In the genomic region with DNA sequence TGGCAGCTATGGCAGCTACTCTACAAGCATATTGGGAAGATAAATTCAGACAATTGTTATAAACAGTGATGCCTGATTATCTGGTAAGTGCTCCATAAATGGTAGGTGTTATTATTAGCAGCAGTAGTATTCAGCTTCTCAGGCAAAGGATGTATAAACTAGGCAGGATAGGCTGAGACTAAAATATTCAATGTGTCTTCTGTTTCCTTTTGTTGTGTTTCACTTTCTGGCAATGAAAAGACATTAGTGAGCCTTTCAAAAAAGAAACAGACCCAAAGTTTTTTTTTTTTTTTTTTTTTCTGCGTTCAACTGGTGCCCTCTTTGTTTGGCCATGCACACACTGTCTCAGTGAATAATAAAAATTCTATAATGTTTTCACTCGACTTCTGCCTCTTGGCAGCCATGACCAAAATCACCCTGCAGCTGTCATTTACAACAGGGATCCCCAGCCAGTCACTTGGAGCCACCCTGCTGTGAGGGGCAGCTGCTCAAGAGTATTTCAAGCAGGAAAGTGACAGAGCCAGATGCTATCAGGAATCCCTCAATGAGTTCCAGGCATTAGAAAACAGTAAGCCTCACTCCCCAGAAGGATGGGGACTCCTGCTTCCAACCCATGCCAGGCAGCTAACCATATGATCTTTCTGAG, we compare ENCODE assay signal across 13 cellular contexts. TPM values are rescaled to one million over a fixed set of nuclear protein-coding genes. Genes with fewer than 3 reads are reported as not detected.
DNase-seq lines count a peak whose midpoint lies in the region; TF ChIP-seq lines count a peak whose summit lies in the region.
"Had no signal": no experiment of that assay in that cellular context is flagged by ENCODE, and none has a peak within 500 bp of the region (broad histone marks: within the 10 kb centered on the region; RNA-seq: fewer than 3 reads in every experiment).

No MANE protein-coding gene starts in this region.

- CTCF ChIA-PET in MCF 10A (lab: Yijun Ruan, JAX): interaction anchor here (0.6 kb wide), 1 partner anchor 613 kb away, joined by 3 read pairs; no protein-coding TSS in a partner anchor
- CTCF ChIA-PET in activated CD4-positive, alpha-beta T cell treated with anti-CD3 and anti-CD28 coated beads, Interleukin-2, amount 10 ng/mL, durations not matched to agents 7 days and 5 days (lab: Charles Lee): interaction anchor here (0.7 kb wide), 2 partner anchors 770 to 1422 kb away, joined by 3 read pairs; no protein-coding TSS in a partner anchor
- CTCF ChIA-PET in activated CD4-positive, alpha-beta memory T cell treated with anti-CD3 and anti-CD28 coated beads, Interleukin-2, amount 10 ng/mL, durations not matched to agents 7 days and 5 days (lab: Charles Lee): no interaction called here

- H3K36me3 Mint-ChIP-seq in MCF 10A (ENCODE audit: insufficient read depth, unreplicated experiment): no peaks in the 10 kb centered on the region
- H3K36me3 Mint-ChIP-seq in activated CD4-positive, alpha-beta T cell treated with anti-CD3 and anti-CD28 coated beads, Interleukin-2, amount 10 ng/mL, durations not matched to agents 7 days and 5 days (ENCODE audit: low read depth): no peaks in the 10 kb centered on the region
- no peaks in the 10 kb centered on the region for H3K36me3 Mint-ChIP-seq in activated CD4-positive, alpha-beta memory T cell treated with anti-CD3 and anti-CD28 coated beads, Interleukin-2, amount 10 ng/mL, durations not matched to agents 7 days and 5 days (ENCODE audit: low read depth)

- no peaks in the 10 kb centered on the region for H3K4me1 Mint-ChIP-seq in MCF 10A (ENCODE audit: insufficient read depth, unreplicated experiment)
- no peaks in the 10 kb centered on the region for H3K4me1 Mint-ChIP-seq in activated CD4-positive, alpha-beta T cell treated with anti-CD3 and anti-CD28 coated beads, Interleukin-2, amount 10 ng/mL, durations not matched to agents 7 days and 5 days
- no peaks in the 10 kb centered on the region for H3K4me1 Mint-ChIP-seq in activated CD4-positive, alpha-beta memory T cell treated with anti-CD3 and anti-CD28 coated beads, Interleukin-2, amount 10 ng/mL, durations not matched to agents 7 days and 5 days

- no peaks in the 10 kb centered on the region for H3K27me3 ChIP-seq in WERI-Rb-1 (ENCODE audit: insufficient read depth, low read depth, severe bottlenecking)
- H3K27me3 ChIP-seq: foreskin keratinocyte had no signal

- DNase-seq in COR-L47 (lab: John Stamatoyannopoulos, UW): peak; percentile 89
- peak; percentile 42 for DNase-seq in NCI-H187 treated with DMSO at 0.1 percent for 48 hours (lab: John Stamatoyannopoulos, UW)
- peak; percentile 88 for DNase-seq in WERI-Rb-1
- peak; percentile 67 for DNase-seq in midbrain (lab: John Stamatoyannopoulos, UW)
- no peak for DNase-seq in RPMI8226
- DNase-seq in MCF 10A (ENCODE audit: unreplicated experiment): no peak
- DNase-seq in activated CD4-positive, alpha-beta T cell treated with anti-CD3 and anti-CD28 coated beads, Interleukin-2, amount 10 ng/mL, durations not matched to agents 7 days and 5 days: no peak
- no peak for DNase-seq in activated CD4-positive, alpha-beta memory T cell treated with anti-CD3 and anti-CD28 coated beads, Interleukin-2, amount 10 ng/mL, durations not matched to agents 7 days and 5 days
- DNase-seq: foreskin keratinocyte, left ventricle myocardium superior, Right ventricle myocardium superior had no signal

- no peaks in the 10 kb centered on the region for H3K27me3 Mint-ChIP-seq in MCF 10A (ENCODE audit: insufficient read depth, unreplicated experiment)
- H3K27me3 Mint-ChIP-seq in activated CD4-positive, alpha-beta T cell treated with anti-CD3 and anti-CD28 coated beads, Interleukin-2, amount 10 ng/mL, durations not matched to agents 7 days and 5 days: no peaks in the 10 kb centered on the region
- H3K27me3 Mint-ChIP-seq in activated CD4-positive, alpha-beta memory T cell treated with anti-CD3 and anti-CD28 coated beads, Interleukin-2, amount 10 ng/mL, durations not matched to agents 7 days and 5 days: no peaks in the 10 kb centered on the region

- H3K4me3 Mint-ChIP-seq in MCF 10A (ENCODE audit: unreplicated experiment): no peak overlapping the region
- no peak overlapping the region for H3K4me3 Mint-ChIP-seq in activated CD4-positive, alpha-beta T cell treated with anti-CD3 and anti-CD28 coated beads, Interleukin-2, amount 10 ng/mL, durations not matched to agents 7 days and 5 days
- no peak overlapping the region for H3K4me3 Mint-ChIP-seq in activated CD4-positive, alpha-beta memory T cell treated with anti-CD3 and anti-CD28 coated beads, Interleukin-2, amount 10 ng/mL, durations not matched to agents 7 days and 5 days

- no peaks in the 10 kb centered on the region for H3K36me3 ChIP-seq in WERI-Rb-1

- no peak overlapping the region for H3K4me3 ChIP-seq in WERI-Rb-1 (ENCODE audit: low read depth, low read length)
- H3K4me3 ChIP-seq: coronary artery, skin epidermis had no signal

- intact Hi-C loops in MCF 10A (cut with micrococcal nuclease): no loop called here

- H3K27ac Mint-ChIP-seq in MCF 10A (ENCODE audit: low read depth, unreplicated experiment): no peak overlapping the region
- no peak overlapping the region for H3K27ac Mint-ChIP-seq in activated CD4-positive, alpha-beta T cell treated with anti-CD3 and anti-CD28 coated beads, Interleukin-2, amount 10 ng/mL, durations not matched to agents 7 days and 5 days
- H3K27ac Mint-ChIP-seq in activated CD4-positive, alpha-beta memory T cell treated with anti-CD3 and anti-CD28 coated beads, Interleukin-2, amount 10 ng/mL, durations not matched to agents 7 days and 5 days: no peak overlapping the region

- peak overlapping the region; percentile 47 for H3K27ac ChIP-seq in WERI-Rb-1
- H3K27ac ChIP-seq: coronary artery, foreskin keratinocyte, skin epidermis had no signal

- TF ChIP-seq CTCF in WERI-Rb-1 (IDR thresholded peaks at IDR 0.05; ENCODE audit: low read depth, low read length): no peak
- no peak for TF ChIP-seq CTCF in MCF 10A (IDR thresholded peaks at IDR 0.05; ENCODE audit: unreplicated experiment)

- H3K9me3 Mint-ChIP-seq in MCF 10A (ENCODE audit: unreplicated experiment): peaks cover 2% of the 10 kb centered on the region
- H3K9me3 Mint-ChIP-seq in activated CD4-positive, alpha-beta T cell treated with anti-CD3 and anti-CD28 coated beads, Interleukin-2, amount 10 ng/mL, durations not matched to agents 7 days and 5 days: no peaks in the 10 kb centered on the region
- no peaks in the 10 kb centered on the region for H3K9me3 Mint-ChIP-seq in activated CD4-positive, alpha-beta memory T cell treated with anti-CD3 and anti-CD28 coated beads, Interleukin-2, amount 10 ng/mL, durations not matched to agents 7 days and 5 days

- no peaks in the 10 kb centered on the region for H3K9me3 ChIP-seq in WERI-Rb-1 (ENCODE audit: severe bottlenecking)

- POLR2A ChIA-PET in MCF 10A (lab: Yijun Ruan, JAX): interaction anchor here (0.6 to 0.7 kb wide), 2 partner anchors 1850 to 1860 kb away, joined by 3 read pairs; no protein-coding TSS in a partner anchor
- POLR2A ChIA-PET in activated CD4-positive, alpha-beta T cell treated with anti-CD3 and anti-CD28 coated beads, Interleukin-2, amount 10 ng/mL, durations not matched to agents 7 days and 5 days (lab: Charles Lee): no interaction called here
- POLR2A ChIA-PET in activated CD4-positive, alpha-beta memory T cell treated with anti-CD3 and anti-CD28 coated beads, Interleukin-2, amount 10 ng/mL, durations not matched to agents 7 days and 5 days (lab: Charles Lee): no interaction called here

- BruUV-seq in MCF 10A (replicated peaks; lab: Mats Ljungman, UMichigan): no TSS peak

RNA-seq across cellular contexts. Expression of a gene that starts 44.0 kb away (rescaled TPM):
- 44.1 and 55.8 TPM in 2 replicates for total RNA-seq in MCF 10A (2022)
- total RNA-seq in activated CD4-positive, alpha-beta T cell treated with anti-CD3 and anti-CD28 coated beads, Interleukin-2, amount 10 ng/mL, durations not matched to agents 7 days and 5 days: 10 to 100 TPM; 39.2 to 45.9 TPM
- 10 to 100 TPM; 32.6 to 33.5 TPM for total RNA-seq in activated CD4-positive, alpha-beta memory T cell treated with anti-CD3 and anti-CD28 coated beads, Interleukin-2, amount 10 ng/mL, durations not matched to agents 7 days and 5 days

Comparison
In these comparisons a context has a peak if more than half of its experiments do, and no peak if none do; other contexts are left out.
1. DNase-seq: peak in COR-L47 (single experiment), NCI-H187 treated with DMSO at 0.1 percent for 48 hours (single experiment), WERI-Rb-1 (single experiment) and midbrain (single experiment); none in RPMI8226 (single experiment), MCF 10A (single experiment), activated CD4-positive, alpha-beta T cell treated with anti-CD3 and anti-CD28 coated beads, Interleukin-2, amount 10 ng/mL, durations not matched to agents 7 days and 5 days (single experiment) and activated CD4-positive, alpha-beta memory T cell treated with anti-CD3 and anti-CD28 coated beads, Interleukin-2, amount 10 ng/mL, durations not matched to agents 7 days and 5 days (single experiment).